ENCODE assay signal across 9 cellular contexts in genomic region chr3:138597186-138597956, GRCh38. TPM values are rescaled to one million over a fixed set of nuclear protein-coding genes. Genes with fewer than 3 reads are reported as not detected.
DNase-seq lines count a peak whose midpoint lies in the region; ATAC-seq, FAIRE-seq and TF ChIP-seq lines count a peak whose summit lies in the region.
"Not testable (repeated sequence)": the region's sequence is repeated elsewhere in the genome, so short reads cannot be mapped to it uniquely, and the experiment has no call there.
"Had no signal": no experiment of that assay in that cellular context is flagged by ENCODE, and none has a peak within 500 bp of the region (broad histone marks: within the 10 kb centered on the region; RNA-seq: fewer than 3 reads in every experiment).

No MANE protein-coding gene starts in this region.

- not testable (repeated sequence) for ATAC-seq in A549, mucosa of descending colon

- H3K36me3 ChIP-seq in MM.1S (replicated peaks; ENCODE audit: insufficient read depth, low read length); adipocyte (ENCODE audit: control insufficient read depth, insufficient read depth, low read length, severe bottlenecking); mucosa of descending colon (ENCODE audit: low read depth); stomach: not testable (repeated sequence)

- not testable (repeated sequence) for TF ChIP-seq CTCF in A549 (IDR thresholded peaks at IDR 0.05); MM.1S (IDR thresholded peaks at IDR 0.05; ENCODE audit: low read length); chondrocyte (IDR thresholded peaks at IDR 0.05); fibroblast of mammary gland (conservative IDR thresholded peaks at IDR 0.05; ENCODE audit: control insufficient read depth, insufficient read depth, low read depth, low read length); mucosa of descending colon (IDR thresholded peaks at IDR 0.05); stomach (IDR thresholded peaks at IDR 0.05)

- not testable (repeated sequence) for H3K9me3 ChIP-seq in A549; MM.1S (replicated peaks; ENCODE audit: insufficient read depth, low read length); adipocyte (ENCODE audit: control insufficient read depth, low read length); mucosa of descending colon; stomach

- H3K4me3 ChIP-seq in A549; MM.1S (ENCODE audit: low read length); adipocyte (ENCODE audit: low read length); fibroblast of mammary gland (ENCODE audit: control insufficient read depth, low read depth, low read length); mucosa of descending colon; stomach: not testable (repeated sequence)

- H3K36me3 Mint-ChIP-seq in chondrocyte (ENCODE audit: low read depth), result not testable (repeated sequence)

- CTCF ChIA-PET in A549 (lab: Yijun Ruan, JAX), result interaction anchor here (14.6 kb wide), 1 partner anchor 321 kb away, joined by 224 read pairs; no protein-coding TSS in a partner anchor

- H3K9ac ChIP-seq in MM.1S (ENCODE audit: low read length) (peak overlapping the region; percentile 13; the same call in 1 of the 2 replicates), adipocyte (ENCODE audit: low read length) (peak overlapping the region; percentile 20)

- H3K27me3 Mint-ChIP-seq in chondrocyte (ENCODE audit: low read depth), result not testable (repeated sequence)

- not testable (repeated sequence) for H3K9me2 ChIP-seq in MM.1S (replicated peaks; ENCODE audit: insufficient read depth, low read length)

- not testable (repeated sequence) for H3K79me2 ChIP-seq in MM.1S (ENCODE audit: low read length)

- H3K27ac Mint-ChIP-seq in chondrocyte (ENCODE audit: unreplicated experiment), result peak overlapping the region; percentile 52

- H3K27ac ChIP-seq in A549, result peak overlapping the region; percentile 64 to 70; a peak in 5 of 6 replicates
- peak overlapping the region; percentile 58; the same call in 1 of the 2 replicates for H3K27ac ChIP-seq in MM.1S (ENCODE audit: low read length)
- peak overlapping the region in 4 of 5 donors; percentile 18 to 58 (median 39) for H3K27ac ChIP-seq in stomach

- TF ChIP-seq RAD21 in A549 (conservative IDR thresholded peaks at IDR 0.05 in 1 of 2, IDR thresholded peaks at IDR 0.05 in 1 of 2), result not testable (repeated sequence)

- not testable (repeated sequence) for H3K27me3 ChIP-seq in MM.1S (replicated peaks; ENCODE audit: insufficient read depth, low read length); adipocyte (replicated peaks; ENCODE audit: control insufficient read depth, insufficient read depth, low read length); stomach

- not testable (repeated sequence) for FAIRE-seq in A549 (lab: Jason Lieb, UNC)

- H4K20me1 ChIP-seq in MM.1S (ENCODE audit: insufficient read depth, low read length), result not testable (repeated sequence)

- TF ChIP-seq POLR2A in A549 (IDR thresholded peaks at IDR 0.05; ENCODE audit: low read length); stomach (IDR thresholded peaks at IDR 0.05): not testable (repeated sequence)

- not testable (repeated sequence) for H3K4me3 Mint-ChIP-seq in chondrocyte (ENCODE audit: unreplicated experiment)

- not testable (repeated sequence) for DNase-seq in A549 (ENCODE audit: low read depth in 1 of 2, low spot score in 1 of 2); chondrocyte (ENCODE audit: low spot score)
- DNase-seq in MM.1S, result peak; percentile 24
- DNase-seq in adipocyte (ENCODE audit: low read depth), result peak; percentile 24
- DNase-seq in fibroblast of mammary gland (ENCODE audit: low read depth), result peak; percentile 10
- DNase-seq in kidney tubule cell (ENCODE audit: low spot score), result peak; percentile 64
- peak in 2 of 3 donors; percentile 62 to 71 for DNase-seq in mucosa of descending colon
- DNase-seq in stomach, result peak; percentile 64

- peaks cover 23% of the 10 kb centered on the region for H3K4me1 ChIP-seq in A549
- peaks cover 27% of the 10 kb centered on the region for H3K4me1 ChIP-seq in MM.1S (ENCODE audit: low read length)
- H3K4me1 ChIP-seq in adipocyte (ENCODE audit: control insufficient read depth, insufficient read depth, low read length), result peaks cover 10% of the 10 kb centered on the region
- H3K4me1 ChIP-seq in mucosa of descending colon (ENCODE audit: low read depth), result peaks cover 11% of the 10 kb centered on the region
- peaks cover 16 to 20% (median 17%) of the 10 kb centered on the region in 4 donors for H3K4me1 ChIP-seq in stomach

- POLR2A ChIA-PET in A549 (lab: Yijun Ruan, JAX), result not testable (repeated sequence)

- H3K4me1 Mint-ChIP-seq in chondrocyte (ENCODE audit: low read depth), result peaks cover 15% of the 10 kb centered on the region

- peak overlapping the region; percentile 47 for H2AFZ ChIP-seq in MM.1S (ENCODE audit: low read length)

- H3F3A ChIP-seq in MM.1S (ENCODE audit: insufficient read depth, low read length), result peaks cover 20% of the 10 kb centered on the region

- H3K9me3 Mint-ChIP-seq in chondrocyte (ENCODE audit: low read depth), result not testable (repeated sequence)

- 63% methylated on average over 6 of the region's 6 CpGs for WGBS in A549 (ENCODE audit: missing lambda C conversion rate)
- 31 to 52% (median 49%) methylated on average over 5 to 6 of the region's 6 CpGs for WGBS in stomach, 5 donors

- H3K4me2 ChIP-seq in A549, result peak overlapping the region; percentile 47; the same call in 2 of the 3 replicates
- peak overlapping the region; percentile 44 for H3K4me2 ChIP-seq in MM.1S (ENCODE audit: low read depth, low read length)

- not testable (repeated sequence) for TF ChIP-seq EP300 in A549 (IDR thresholded peaks at IDR 0.05); stomach (IDR thresholded peaks at IDR 0.05)

- intact Hi-C loops in mucosa of descending colon (cut with DNase I, micrococcal nuclease), result loop anchor here (5.0 to 10.0 kb wide), 2 partner anchors 183 to 325 kb away; no protein-coding TSS in a partner anchor
- intact Hi-C loops in stomach (cut with DNase I; ENCODE audit: low total_unique reads), result not testable (repeated sequence)

RNA-seq across cellular contexts. Expression of gene CEP70, which starts 3.3 kb away (rescaled TPM):
- 9.4 and 17.1 TPM in 2 replicates for polyA plus RNA-seq in A549 (2011; rRNA removed)
- 1.9 and 2.4 TPM in 2 replicates for polyA plus RNA-seq in A549 (2012; cell fraction: cytosol; rRNA removed)
- 0.77 and 1.1 TPM in 2 replicates for polyA plus RNA-seq in A549 (2012; cell fraction: nucleus; rRNA removed)
- 15.7 to 17.4 TPM (median 16.5 TPM) in 3 replicates for polyA plus RNA-seq in A549 (2017; fragmentation: RNase III; extraction: RNeasy Plus Mini Kit Qiagen cat#74134 plus additional on column Dnase treatment)
- 7.8 and 10.6 TPM in 2 replicates for polyA minus RNA-seq in A549 (2011; rRNA and poly(A)+ RNA removed)
- 11.4 to 12.9 TPM (median 12.8 TPM) in 3 replicates for total RNA-seq in chondrocyte
- 10 to 100 TPM; 29.7 to 56.9 (median 37.9) TPM for total RNA-seq in mucosa of descending colon
- total RNA-seq in stomach, result 10 to 100 TPM; 11.6 to 58.3 (median 27.2) TPM
- polyA plus RNA-seq in stomach, result 10 to 100 TPM; 10.5 to 16.5 (median 12.1) TPM
- polyA plus RNA-seq: CD14-positive monocyte had no signal

RNA-seq across cellular contexts. Expression of gene FAIM, which starts 11.2 kb away (rescaled TPM):
- 7.3 and 13.7 TPM in 2 replicates for polyA plus RNA-seq in A549 (2011; rRNA removed)
- 4.0 and 5.0 TPM in 2 replicates for polyA plus RNA-seq in A549 (2012; cell fraction: cytosol; rRNA removed)
- 1.1 and 1.8 TPM in 2 replicates for polyA plus RNA-seq in A549 (2012; cell fraction: nucleus; rRNA removed)
- 18.7 to 20.9 TPM (median 20.8 TPM) in 3 replicates for polyA plus RNA-seq in A549 (2017; fragmentation: RNase III; extraction: RNeasy Plus Mini Kit Qiagen cat#74134 plus additional on column Dnase treatment)
- polyA minus RNA-seq in A549 (2011; rRNA and poly(A)+ RNA removed), result 0.83 and 1.5 TPM in 2 replicates
- 10.6 to 17.0 TPM (median 16.5 TPM) in 3 replicates for total RNA-seq in chondrocyte
- 1 to 10 TPM; 3.9 to 7.8 (median 5.0) TPM for total RNA-seq in mucosa of descending colon
- total RNA-seq in stomach, result 10 to 100 TPM in 1 of 5 donors, 1 to 10 TPM in 1, under 1 TPM in 1, not detected in 2; 0.87 to 14.1 (median 5.5) TPM
- polyA plus RNA-seq in stomach, result 10 to 100 TPM; 13.5 to 17.1 (median 15.6) TPM
